ENCODE assay signal across 8 cellular contexts in the genomic region with DNA sequence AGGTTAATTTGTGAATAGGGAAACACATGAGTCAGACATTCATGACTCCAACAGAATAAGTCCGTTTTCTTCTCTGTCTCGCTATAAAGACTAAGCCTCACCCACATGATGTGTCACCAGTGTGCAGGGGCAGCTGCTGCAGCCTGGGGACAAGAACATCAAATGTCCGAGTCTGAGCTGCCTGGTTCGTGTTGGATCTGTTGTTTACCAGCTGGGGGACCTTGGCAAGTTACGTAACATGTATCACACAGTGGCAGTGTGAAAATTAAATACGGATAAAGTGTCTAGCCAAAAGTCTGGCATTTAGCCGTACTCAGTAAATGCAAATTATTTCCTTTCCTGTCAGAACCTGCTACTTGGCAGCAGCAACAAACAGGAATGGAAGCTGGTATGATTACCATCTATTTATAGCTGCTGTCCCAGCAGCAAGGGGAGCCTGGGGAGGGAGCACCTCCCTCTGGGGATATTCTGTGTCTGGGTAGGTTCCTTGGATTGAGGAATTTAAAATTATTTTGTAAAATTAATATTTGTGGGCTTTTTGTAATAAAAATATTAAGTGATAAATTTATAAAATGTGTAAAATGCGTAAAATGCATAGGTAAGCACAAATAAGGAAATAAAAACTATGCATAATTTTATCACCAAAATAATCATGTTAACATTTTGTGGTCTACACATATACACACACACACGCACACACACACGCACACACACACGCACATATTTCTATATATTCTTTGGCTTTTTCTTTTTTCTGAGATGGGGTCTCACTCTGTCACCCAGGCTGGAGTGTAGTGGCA. TPM values are rescaled to one million over a fixed set of nuclear protein-coding genes. Genes with fewer than 3 reads are reported as not detected.
DNase-seq lines count a peak whose midpoint lies in the region; ATAC-seq, FAIRE-seq and TF ChIP-seq lines count a peak whose summit lies in the region.

No MANE protein-coding gene starts in this region.

- H3K4me1 Mint-ChIP-seq in stimulated activated naive B cell treated with anti-CD40 and anti-IgM and Interleukin-4, amounts not matched to agents 10 μg/mL and 1 μg/mL and 100 μg/mL, for 72 hours = peaks cover 2 to 4% of the 10 kb centered on the region in 2 donors

- peak overlapping the region; percentile 27 for H3K4me3 ChIP-seq in bronchial epithelial cell (ENCODE audit: low read depth, low read length)
- peak overlapping the region; percentile 0 for H3K4me3 ChIP-seq in kidney epithelial cell (ENCODE audit: low read depth, low read length)

- peaks cover 28 to 32% of the 10 kb centered on the region in 2 donors for H3K27me3 Mint-ChIP-seq in stimulated activated naive B cell treated with anti-CD40 and anti-IgM and Interleukin-4, amounts not matched to agents 10 μg/mL and 1 μg/mL and 100 μg/mL, for 72 hours

- TF ChIP-seq CTCF in bronchial epithelial cell (IDR thresholded peaks at IDR 0.05; ENCODE audit: insufficient read depth, low read length, severe bottlenecking) (no peak), kidney epithelial cell (IDR thresholded peaks at IDR 0.05; ENCODE audit: insufficient read depth, low read length, poor library complexity, severe bottlenecking) (no peak)

- DNase-seq in NCI-H146 (lab: John Stamatoyannopoulos, UW) = peak; percentile 12
- no peak for DNase-seq in NCI-H146 treated with DMSO at 0.1 percent for 48 hours (lab: John Stamatoyannopoulos, UW; ENCODE audit: unreplicated experiment)
- peak; percentile 94 for DNase-seq in bronchial epithelial cell (ENCODE audit: low read depth)
- DNase-seq in kidney epithelial cell (ENCODE audit: low read depth) = peak; percentile 59
- peak; percentile 51 for DNase-seq in urothelium cell line (ENCODE audit: low spot score)
- DNase-seq in GDM1 (lab: John Stamatoyannopoulos, UW) = no peak
- no peak for DNase-seq in stimulated activated naive B cell treated with anti-CD40 and anti-IgM and Interleukin-4, amounts not matched to agents 10 μg/mL and 1 μg/mL and 100 μg/mL, for 72 hours

- FAIRE-seq in bronchial epithelial cell (lab: Jason Lieb, UNC) = peak; percentile 7
- peak; percentile 91 for FAIRE-seq in urothelium cell line (lab: Jason Lieb, UNC)

- ATAC-seq in HG02623 (IDR thresholded peaks at IDR 0.05; ENCODE audit: unreplicated experiment) = no peak
- ATAC-seq in stimulated activated naive B cell treated with anti-CD40 and anti-IgM and Interleukin-4, amounts not matched to agents 10 μg/mL and 1 μg/mL and 100 μg/mL, for 72 hours (replicated peaks) = no peak

- H3K4me3 Mint-ChIP-seq in stimulated activated naive B cell treated with anti-CD40 and anti-IgM and Interleukin-4, amounts not matched to agents 10 μg/mL and 1 μg/mL and 100 μg/mL, for 72 hours = no peak overlapping the region

- no peak overlapping the region for H3K27ac Mint-ChIP-seq in stimulated activated naive B cell treated with anti-CD40 and anti-IgM and Interleukin-4, amounts not matched to agents 10 μg/mL and 1 μg/mL and 100 μg/mL, for 72 hours

- peaks cover 2 to 3% of the 10 kb centered on the region in 2 donors for H3K36me3 Mint-ChIP-seq in stimulated activated naive B cell treated with anti-CD40 and anti-IgM and Interleukin-4, amounts not matched to agents 10 μg/mL and 1 μg/mL and 100 μg/mL, for 72 hours

- no peaks in the 10 kb centered on the region for H3K9me3 Mint-ChIP-seq in stimulated activated naive B cell treated with anti-CD40 and anti-IgM and Interleukin-4, amounts not matched to agents 10 μg/mL and 1 μg/mL and 100 μg/mL, for 72 hours

- H3K36me3 ChIP-seq in bronchial epithelial cell (ENCODE audit: control insufficient read depth, insufficient read depth, low read length) (no peaks in the 10 kb centered on the region), kidney epithelial cell (ENCODE audit: control insufficient read depth, insufficient read depth, low read length) (no peaks in the 10 kb centered on the region)

- H3K27me3 ChIP-seq in bronchial epithelial cell (ENCODE audit: control insufficient read depth, insufficient read depth, low read length) (no peaks in the 10 kb centered on the region), kidney epithelial cell (ENCODE audit: control insufficient read depth, insufficient read depth, low read length) (peaks cover 2% of the 10 kb centered on the region)

RNA-seq across cellular contexts. Expression of a gene that starts 1.3 kb away (rescaled TPM):
- total RNA-seq in bronchial epithelial cell (not detected in 2 replicates), kidney epithelial cell (not detected in 2 replicates)

RNA-seq across cellular contexts. Expression of a gene that starts 4.8 kb away (rescaled TPM):
- total RNA-seq in bronchial epithelial cell (16.3 and 19.6 TPM in 2 replicates), kidney epithelial cell (19.0 and 25.2 TPM in 2 replicates)

Comparison
In these comparisons a context has a peak if more than half of its experiments do, and no peak if none do; other contexts are left out.
1. DNase-seq: peak in NCI-H146 (single experiment), bronchial epithelial cell (single experiment), kidney epithelial cell (single experiment) and urothelium cell line (single experiment); none in NCI-H146 treated with DMSO at 0.1 percent for 48 hours (single experiment), GDM1 (single experiment) and stimulated activated naive B cell treated with anti-CD40 and anti-IgM and Interleukin-4, amounts not matched to agents 10 μg/mL and 1 μg/mL and 100 μg/mL, for 72 hours (single experiment).